Comparison of ENCODE assay signal across 14 cellular contexts in genomic region chr19:19816679-19817078, GRCh38. TPM values are rescaled to one million over a fixed set of nuclear protein-coding genes. Genes with fewer than 3 reads are reported as not detected.
A peak's percentile ranks its signal among the peaks of the same experiment; 100 is the strongest.
DNase-seq lines count a peak whose midpoint lies in the region; ATAC-seq and FAIRE-seq lines count a peak whose summit lies in the region.
"Had no signal": no experiment of that assay in that cellular context is flagged by ENCODE, and none has a peak within 500 bp of the region (broad histone marks: within the 10 kb centered on the region; RNA-seq: fewer than 3 reads in every experiment).

No MANE protein-coding gene starts in this region.

- no peak for ATAC-seq in stimulated activated naive CD8-positive, alpha-beta T cell treated with anti-CD3 and anti-CD28 coated beads, Interleukin-15, Interleukin-2, amounts not matched to agents 100 U/mL and 50 U/mL, for 24 hours
- no peak for ATAC-seq in naive thymus-derived CD4-positive, alpha-beta T cell

- H3K9me3 Mint-ChIP-seq in stimulated activated naive CD8-positive, alpha-beta T cell treated with anti-CD3 and anti-CD28 coated beads, Interleukin-15, Interleukin-2, amounts not matched to agents 100 ng/mL and 50 ng/mL, for 24 hours, result peaks cover 11% of the 10 kb centered on the region
- peaks cover 74% of the 10 kb centered on the region for H3K9me3 Mint-ChIP-seq in activated T-helper 2 cell treated with anti-CD3 and anti-CD28 coated beads, Interferon-gamma antibody, Interleukin-2, Interleukin-4, amounts not matched to agents 10 μg/mL and 5 μg/mL and 100 μg/mL, durations not matched to agents 14 hours and 24 hours and 36 hours
- peaks cover 0 to 78% (median 13%) of the 10 kb centered on the region in 11 donors for H3K9me3 Mint-ChIP-seq in naive thymus-derived CD4-positive, alpha-beta T cell

- no peaks in the 10 kb centered on the region for H3K9me3 ChIP-seq in naive thymus-derived CD4-positive, alpha-beta T cell (ENCODE audit: control insufficient read depth in 2 of 3, low read length in 3 of 3)

- peaks cover 83% of the 10 kb centered on the region for H3K36me3 Mint-ChIP-seq in stimulated activated naive CD8-positive, alpha-beta T cell treated with anti-CD3 and anti-CD28 coated beads, Interleukin-15, Interleukin-2, amounts not matched to agents 100 ng/mL and 50 ng/mL, for 24 hours (ENCODE audit: low read depth)
- H3K36me3 Mint-ChIP-seq in activated T-helper 2 cell treated with anti-CD3 and anti-CD28 coated beads, Interferon-gamma antibody, Interleukin-2, Interleukin-4, amounts not matched to agents 10 μg/mL and 5 μg/mL and 100 μg/mL, durations not matched to agents 14 hours and 24 hours and 36 hours (ENCODE audit: low read depth), result peaks cover 91% of the 10 kb centered on the region
- H3K36me3 Mint-ChIP-seq in naive thymus-derived CD4-positive, alpha-beta T cell, result peaks cover 15 to 84% (median 75%) of the 10 kb centered on the region in 5 donors

- CTCF ChIA-PET in naive thymus-derived CD4-positive, alpha-beta T cell (lab: Charles Lee), result no interaction called here

- H3K4me1 Mint-ChIP-seq in stimulated activated naive CD8-positive, alpha-beta T cell treated with anti-CD3 and anti-CD28 coated beads, Interleukin-15, Interleukin-2, amounts not matched to agents 100 ng/mL and 50 ng/mL, for 24 hours (ENCODE audit: low read depth), result peaks cover 83% of the 10 kb centered on the region
- H3K4me1 Mint-ChIP-seq in activated T-helper 2 cell treated with anti-CD3 and anti-CD28 coated beads, Interferon-gamma antibody, Interleukin-2, Interleukin-4, amounts not matched to agents 10 μg/mL and 5 μg/mL and 100 μg/mL, durations not matched to agents 14 hours and 24 hours and 36 hours (ENCODE audit: low read depth), result peaks cover 13% of the 10 kb centered on the region
- H3K4me1 Mint-ChIP-seq in naive thymus-derived CD4-positive, alpha-beta T cell, result peaks cover 19 to 81% (median 52%) of the 10 kb centered on the region in 7 donors
- H3K4me1 Mint-ChIP-seq: neural progenitor cell had no signal

- intact Hi-C loops in activated T-helper 2 cell treated with anti-CD3 and anti-CD28 coated beads, Interferon-gamma antibody, Interleukin-2, Interleukin-4, amounts not matched to agents 10 μg/mL and 5 μg/mL and 100 μg/mL, durations not matched to agents 14 hours and 24 hours and 36 hours (cut with micrococcal nuclease), result no loop called here
- intact Hi-C loops in naive thymus-derived CD4-positive, alpha-beta T cell (cut with micrococcal nuclease), result loop anchor here (1.0 to 2.0 kb wide), 5 partner anchors 14 to 148 kb away; partner anchors contain the start of gene ZNF101 (in 1 of the 2)

- POLR2A ChIA-PET in naive thymus-derived CD4-positive, alpha-beta T cell (lab: Charles Lee), result interaction anchor here (1.0 to 2.1 kb wide), 3 partner anchors 83 to 148 kb away, joined by 7 to 11 read pairs (median 7); partner anchors contain the start of genes ZNF101, ZNF14 and ZNF93

- DNase-seq in stimulated activated naive CD8-positive, alpha-beta T cell treated with anti-CD3 and anti-CD28 coated beads, Interleukin-15, Interleukin-2, amounts not matched to agents 100 U/mL and 50 U/mL, for 24 hours, result no peak
- DNase-seq in activated T-helper 2 cell treated with anti-CD3 and anti-CD28 coated beads, Interferon-gamma antibody, Interleukin-2, Interleukin-4, amounts not matched to agents 10 μg/mL and 5 μg/mL and 100 μg/mL, durations not matched to agents 14 hours and 24 hours and 36 hours (ENCODE audit: low spot score), result no peak
- DNase-seq in naive thymus-derived CD4-positive, alpha-beta T cell, result no peak
- DNase-seq in ecto neural progenitor cell (ENCODE audit: low spot score) (no peak), urothelium cell line (ENCODE audit: low spot score) (no peak), GOT3 (lab: John Stamatoyannopoulos, UW) (no peak)
- DNase-seq: Calu3, cerebellar nuclear complex, NCI-H187 treated with DMSO at 0.1 percent for 48 hours, NCI-H226 had no signal

- H3K27ac Mint-ChIP-seq in stimulated activated naive CD8-positive, alpha-beta T cell treated with anti-CD3 and anti-CD28 coated beads, Interleukin-15, Interleukin-2, amounts not matched to agents 100 ng/mL and 50 ng/mL, for 24 hours, result peak overlapping the region; percentile 95
- H3K27ac Mint-ChIP-seq in activated T-helper 2 cell treated with anti-CD3 and anti-CD28 coated beads, Interferon-gamma antibody, Interleukin-2, Interleukin-4, amounts not matched to agents 10 μg/mL and 5 μg/mL and 100 μg/mL, durations not matched to agents 14 hours and 24 hours and 36 hours, result peak overlapping the region; percentile 85
- peak overlapping the region; percentile 83 to 99 (median 96) for H3K27ac Mint-ChIP-seq in naive thymus-derived CD4-positive, alpha-beta T cell
- H3K27ac Mint-ChIP-seq: neural progenitor cell, type B pancreatic cell had no signal

- H3K36me3 ChIP-seq in naive thymus-derived CD4-positive, alpha-beta T cell (ENCODE audit: control insufficient read depth in 2 of 3, insufficient read depth in 3 of 3, low read length in 3 of 3), result peaks cover 0 to 38% (median 11%) of the 10 kb centered on the region in 3 experiments
- H3K36me3 ChIP-seq: neural progenitor cell had no signal

- H3K27me3 ChIP-seq in naive thymus-derived CD4-positive, alpha-beta T cell (ENCODE audit: control insufficient read depth in 2 of 2, insufficient read depth in 2 of 2, low read length in 2 of 2), result no peaks in the 10 kb centered on the region
- H3K27me3 ChIP-seq: neural progenitor cell had no signal

- H3K27me3 Mint-ChIP-seq in stimulated activated naive CD8-positive, alpha-beta T cell treated with anti-CD3 and anti-CD28 coated beads, Interleukin-15, Interleukin-2, amounts not matched to agents 100 ng/mL and 50 ng/mL, for 24 hours, result no peaks in the 10 kb centered on the region
- no peaks in the 10 kb centered on the region for H3K27me3 Mint-ChIP-seq in activated T-helper 2 cell treated with anti-CD3 and anti-CD28 coated beads, Interferon-gamma antibody, Interleukin-2, Interleukin-4, amounts not matched to agents 10 μg/mL and 5 μg/mL and 100 μg/mL, durations not matched to agents 14 hours and 24 hours and 36 hours (ENCODE audit: low read depth)
- H3K27me3 Mint-ChIP-seq in naive thymus-derived CD4-positive, alpha-beta T cell, result no peaks in the 10 kb centered on the region
- H3K27me3 Mint-ChIP-seq: type B pancreatic cell had no signal

- H3K4me1 ChIP-seq in naive thymus-derived CD4-positive, alpha-beta T cell (ENCODE audit: control insufficient read depth in 2 of 2, insufficient read depth in 2 of 2, low read length in 2 of 2), result peaks cover 28% of the 10 kb centered on the region in 2 donors
- H3K4me1 ChIP-seq: neural progenitor cell had no signal

- peak overlapping the region; percentile 22 for H3K4me3 ChIP-seq in naive thymus-derived CD4-positive, alpha-beta T cell (ENCODE audit: low read length)
- H3K4me3 ChIP-seq: neural progenitor cell had no signal

- peak overlapping the region; percentile 55 for H3K4me3 Mint-ChIP-seq in stimulated activated naive CD8-positive, alpha-beta T cell treated with anti-CD3 and anti-CD28 coated beads, Interleukin-15, Interleukin-2, amounts not matched to agents 100 ng/mL and 50 ng/mL, for 24 hours
- H3K4me3 Mint-ChIP-seq in activated T-helper 2 cell treated with anti-CD3 and anti-CD28 coated beads, Interferon-gamma antibody, Interleukin-2, Interleukin-4, amounts not matched to agents 10 μg/mL and 5 μg/mL and 100 μg/mL, durations not matched to agents 14 hours and 24 hours and 36 hours (ENCODE audit: low read depth), result no peak overlapping the region
- peak overlapping the region in 9 of 10 donors; percentile 16 to 99 (median 81) for H3K4me3 Mint-ChIP-seq in naive thymus-derived CD4-positive, alpha-beta T cell
- H3K4me3 Mint-ChIP-seq: neural progenitor cell, type B pancreatic cell had no signal

- no peak for FAIRE-seq in urothelium cell line (lab: Jason Lieb, UNC)

- H3K27ac ChIP-seq in naive thymus-derived CD4-positive, alpha-beta T cell (ENCODE audit: low read depth, low read length), result peak overlapping the region; percentile 76
- H3K27ac ChIP-seq: KMS-11, neural progenitor cell had no signal

RNA-seq across cellular contexts. Expression of gene ZNF506, which starts 4.9 kb away (rescaled TPM):
- total RNA-seq in activated T-helper 2 cell treated with anti-CD3 and anti-CD28 coated beads, Interferon-gamma antibody, Interleukin-2, Interleukin-4, amounts not matched to agents 10 μg/mL and 5 μg/mL and 100 μg/mL, durations not matched to agents 14 hours and 24 hours and 36 hours, result 13.2 and 15.1 TPM in 2 replicates
- total RNA-seq in naive thymus-derived CD4-positive, alpha-beta T cell, result 10 to 100 TPM; 20.4 to 93.9 (median 55.7) TPM
- polyA plus RNA-seq in naive thymus-derived CD4-positive, alpha-beta T cell, result 10 to 100 TPM; 23.5 to 35.9 TPM

RNA-seq across cellular contexts. Expression of gene ZNF253, which starts 49.0 kb away (rescaled TPM):
- total RNA-seq in activated T-helper 2 cell treated with anti-CD3 and anti-CD28 coated beads, Interferon-gamma antibody, Interleukin-2, Interleukin-4, amounts not matched to agents 10 μg/mL and 5 μg/mL and 100 μg/mL, durations not matched to agents 14 hours and 24 hours and 36 hours, result 8.6 and 9.9 TPM in 2 replicates
- 10 to 100 TPM in 4 of 5 experiments, 1 to 10 TPM in 1; 9.5 to 33.8 (median 14.8) TPM for total RNA-seq in naive thymus-derived CD4-positive, alpha-beta T cell
- 10 to 100 TPM in 1 of 2 donors, 1 to 10 TPM in 1; 9.8 to 16.0 TPM for polyA plus RNA-seq in naive thymus-derived CD4-positive, alpha-beta T cell
